8 cellular contexts compared by ENCODE assay signal in genomic region chr3:109806929-109807328, GRCh38.
DNase-seq lines count a peak whose midpoint lies in the region; ATAC-seq, FAIRE-seq and TF ChIP-seq lines count a peak whose summit lies in the region.

No MANE protein-coding gene starts in this region.

- in situ Hi-C loops in GM12878 (cut with MboI) = no loop called here

- no peak for TF ChIP-seq POLR2A in GM12878 (IDR thresholded peaks at IDR 0.05; ENCODE audit: low read depth, low read length)
- TF ChIP-seq POLR2A in sigmoid colon (IDR thresholded peaks at IDR 0.05) = no peak

- SMC1A ChIA-PET in GM12878 (lab: Charles Lee; ENCODE audit: uncharacterized antibody, unreplicated experiment) = no interaction called here

- TF ChIP-seq RAD21 in GM12878 (IDR thresholded peaks at IDR 0.05; ENCODE audit: insufficient read depth, low read depth, low read length) = no peak

- TF ChIP-seq EP300 in GM12878 (IDR thresholded peaks at IDR 0.05; ENCODE audit: borderline replicate concordance in 1 of 2, control insufficient read depth in 1 of 2, low read depth in 2 of 2, low read length in 2 of 2) (no peak), sigmoid colon (IDR thresholded peaks at IDR 0.05) (no peak)

- ATAC-seq in HG02763 (IDR thresholded peaks at IDR 0.05; ENCODE audit: unreplicated experiment) (peak; percentile 89), GM12878 (peak; percentile 59; the same call in 2 of the 3 replicates)

- no TSS peak for BruUV-seq in GM12878 (replicated peaks; lab: Mats Ljungman, UMichigan)

- 4% methylated on average over 4 of the region's 4 CpGs for WGBS in GM12878 (ENCODE audit: insufficient coverage, insufficient replicate concordance, low lambda C conversion rate, missing lambda C conversion rate)
- WGBS in sigmoid colon, 2 donors = 45 to 62% methylated on average over 4 of the region's 4 CpGs

- RAD21 ChIA-PET in GM12878 (lab: Charles Lee; ENCODE audit: unreplicated experiment) = no interaction called here

- CTCF ChIA-PET in GM12878 (lab: Yijun Ruan, JAX) = no interaction called here

- H3K9me3 ChIP-seq in GM12878 (replicated peaks; ENCODE audit: control insufficient read depth, insufficient read depth, low read length) = no peaks in the 10 kb centered on the region
- no peaks in the 10 kb centered on the region for H3K9me3 ChIP-seq in sigmoid colon

- no peaks in the 10 kb centered on the region for H3K4me1 ChIP-seq in GM12878 (ENCODE audit: control insufficient read depth, insufficient read depth, low read length)
- no peaks in the 10 kb centered on the region for H3K4me1 ChIP-seq in sigmoid colon

- no peak overlapping the region for H3K4me2 ChIP-seq in GM12878 (ENCODE audit: control insufficient read depth, insufficient read depth)

- peak; percentile 72 for DNase-seq in GF-D8 (lab: John Stamatoyannopoulos, UW)
- peak; percentile 72 for DNase-seq in RKO (ENCODE audit: low spot score)
- no peak for DNase-seq in GM12878 (ENCODE audit: low read depth, low spot score)
- DNase-seq in pulmonary artery endothelial cell (ENCODE audit: low read depth, low spot score) = peak; percentile 45
- DNase-seq in NCI-H69 (lab: John Stamatoyannopoulos, UW) = no peak
- no peak for DNase-seq in SK-N-DZ (ENCODE audit: low spot score)
- DNase-seq in sigmoid colon = no peak

- H3K4me3 ChIP-seq in GM12878 (no peak overlapping the region), sigmoid colon (no peak overlapping the region)

- H3K36me3 ChIP-seq in GM12878 (ENCODE audit: control insufficient read depth in 2 of 2, insufficient read depth in 2 of 2, low read length in 1 of 2) = no peaks in the 10 kb centered on the region
- H3K36me3 ChIP-seq in sigmoid colon = no peaks in the 10 kb centered on the region

- intact Hi-C loops in GM12878 (cut with micrococcal nuclease; ENCODE audit: unreplicated experiment) (no loop called here), sigmoid colon (cut with DNase I) (no loop called here)

- POLR2A ChIA-PET in GM12878 (lab: Charles Lee) = no interaction called here

- H3K27me3 ChIP-seq in GM12878 (replicated peaks in 1 of 2; ENCODE audit: control insufficient read depth in 2 of 2, insufficient read depth in 2 of 2, low read length in 1 of 2) (no peaks in the 10 kb centered on the region), sigmoid colon (no peaks in the 10 kb centered on the region)

- H4K20me1 ChIP-seq in GM12878 (ENCODE audit: control insufficient read depth, insufficient read depth) = no peaks in the 10 kb centered on the region

- H3K27ac ChIP-seq in GM12878 (ENCODE audit: control insufficient read depth, insufficient read depth) (no peak overlapping the region), sigmoid colon (no peak overlapping the region)

- no peak overlapping the region for H3K9ac ChIP-seq in GM12878 (ENCODE audit: control insufficient read depth, insufficient read depth, low read length)

- TF ChIP-seq CTCF in GM12878 (IDR thresholded peaks at IDR 0.05 in 2 of 3, conservative IDR thresholded peaks at IDR 0.05 in 1 of 3; ENCODE audit: control insufficient read depth in 2 of 3, extremely low read depth in 1 of 3, insufficient read depth in 1 of 3, low read depth in 3 of 3, low read length in 3 of 3) (no peak), sigmoid colon (IDR thresholded peaks at IDR 0.05) (no peak)

- H3K79me2 ChIP-seq in GM12878 (ENCODE audit: control insufficient read depth, insufficient read depth, low read length) = no peaks in the 10 kb centered on the region

- no peak for FAIRE-seq in GM12878 (lab: Jason Lieb, UNC)

- no peak overlapping the region for H2AFZ ChIP-seq in GM12878 (ENCODE audit: control insufficient read depth, low read depth, low read length)

TF ChIP-seq in GM12878, 131 proteins besides CTCF, POLR2A, EP300 and RAD21:
- TF ChIP-seq NFYA (IDR thresholded peaks at IDR 0.05; ENCODE audit: borderline replicate concordance, low read depth, low read length) (no peak), RUNX3 (IDR thresholded peaks at IDR 0.05; ENCODE audit: low read length) (peak; percentile 39), GABPA (IDR thresholded peaks at IDR 0.05; ENCODE audit: low read depth) (0 out of 2 replicates have a peak, but pooled peaks have one; percentile 18), ETV6 (conservative IDR thresholded peaks at IDR 0.05 in 1 of 2, IDR thresholded peaks at IDR 0.05 in 1 of 2; ENCODE audit: borderline replicate concordance in 1 of 2, low read depth in 1 of 2) (peak in 1 of 2 experiments; percentile 78; a peak in 2 of 4 replicates)
TF ChIP-seq in GM12878: peak in this region for 3.

Comparison
In these comparisons a context has a peak if more than half of its experiments do, and no peak if none do; other contexts are left out.
1. DNase-seq: peak in GF-D8 (single experiment), RKO (single experiment) and pulmonary artery endothelial cell (single experiment); none in GM12878 (single experiment), NCI-H69 (single experiment), SK-N-DZ (single experiment) and sigmoid colon (single experiment).